Comparison of ENCODE assay signal across 30 cellular contexts in the genomic region with DNA sequence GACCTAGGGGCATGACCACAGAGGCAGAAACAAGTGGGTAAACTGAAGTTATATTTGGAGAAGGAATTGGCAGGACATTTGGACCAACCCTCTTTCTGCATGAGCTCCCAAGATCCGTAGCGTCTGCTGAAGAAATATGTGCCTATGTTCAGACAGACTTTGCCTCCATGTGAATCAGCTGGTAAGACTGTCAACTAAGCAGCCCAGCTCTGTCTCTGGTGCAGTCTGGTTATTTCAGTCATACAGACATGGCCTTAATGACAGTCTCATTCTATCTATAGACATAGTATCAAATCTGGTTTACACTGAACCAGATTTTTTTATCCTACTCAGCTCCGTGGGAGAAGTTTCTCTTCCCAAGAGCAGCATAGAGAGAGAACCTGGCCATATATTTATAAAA.
"Had no signal": no experiment of that assay in that cellular context is flagged by ENCODE, and none has a peak within 500 bp of the region (broad histone marks: within the 10 kb centered on the region; RNA-seq: fewer than 3 reads in every experiment).

No MANE protein-coding gene starts in this region.

- H3K9me3 ChIP-seq: MG63 had no signal

- H3K27me3 ChIP-seq: brain microvascular endothelial cell, MG63 had no signal

- DNase-seq: activated CD4-positive, alpha-beta T cell treated with anti-CD3 and anti-CD28 coated beads, Interleukin-2, amount 10 ng/mL, durations not matched to agents 24 days and 14 days; activated CD4-positive, alpha-beta T cell treated with anti-CD3 and anti-CD28 coated beads, Interleukin-2, amount 50 U/mL, for 4 hours; activated CD8-positive, alpha-beta T cell treated with anti-CD3 and anti-CD28 coated beads for 36 hours; activated effector memory CD4-positive, alpha-beta T cell treated with anti-CD3 and anti-CD28 coated beads, Interleukin-2, amount 50 U/mL, for 16 hours; activated naive CD4-positive, alpha-beta T cell; activated naive CD4-positive, alpha-beta T cell treated with anti-CD3 and anti-CD28 coated beads, Interleukin-2, amount 50 U/mL, for 16 hours; activated naive CD8-positive, alpha-beta T cell treated with anti-CD3 and anti-CD28 coated beads for 36 hours; activated T-cell treated with anti-CD3 and anti-CD28 coated beads, Interleukin-2, amount 50 U/mL, for 1 hour; activated T-cell treated with anti-CD3 and anti-CD28 coated beads, Interleukin-2, amount 50 U/mL, for 72 hours; amniotic stem cell; aorta; brain microvascular endothelial cell; Kasumi-1; KG1; MG63; NCI-H1048; NCI-H187; NCI-H2029 treated with DMSO at 0.1 percent for 48 hours; NCI-H2107; NCI-H2171; NCI-H510A; NCI-H526; NCI-H774; SIG-M5; SW 1271; T-helper 1 cell; T-helper 2 cell; T1000 had no signal

- H3K27ac ChIP-seq: brain microvascular endothelial cell had no signal

- ATAC-seq: activated CD8-positive, alpha-beta T cell treated with anti-CD3 and anti-CD28 coated beads for 36 hours; activated T-cell treated with anti-CD3 and anti-CD28 coated beads, Interleukin-2, amount 50 U/mL, for 72 hours; activated T-helper 17 cell treated with anti-CD3 and anti-CD28 coated beads, Interleukin-2, amount 50 U/mL, for 72 hours; Panc1 had no signal

- H3K36me3 ChIP-seq: brain microvascular endothelial cell, MG63 had no signal

- H3K4me3 ChIP-seq: MG63 had no signal
